Comparison of ENCODE assay signal across 22 cellular contexts in genomic region chr4:125511715-125512114, GRCh38.
"Had no signal": no experiment of that assay in that cellular context is flagged by ENCODE, and none has a peak within 500 bp of the region (broad histone marks: within the 10 kb centered on the region; RNA-seq: fewer than 3 reads in every experiment).

No MANE protein-coding gene starts in this region.

- H3K9ac ChIP-seq: SK-N-SH had no signal

- H3K9me3 ChIP-seq: SK-N-SH had no signal

- H3K27ac ChIP-seq: HL-60, RWPE1 had no signal

- H3K4me2 ChIP-seq: SK-N-SH had no signal

- H3K9me2 ChIP-seq: SK-N-SH had no signal

- DNase-seq: KBM-7; MV-4-11; NCI-H1048; NCI-H1105; NCI-H1436 treated with DMSO at 0.1 percent for 48 hours; NCI-H1694; NCI-H187 treated with DMSO at 0.1 percent for 48 hours; NCI-H2029 treated with DMSO at 0.1 percent for 48 hours; NCI-H2171; NCI-H226; NCI-H446; NCI-H510A; NCI-H524 treated with DMSO at 0.1 percent for 48 hours; NCI-H82; NK-92 treated with Interleukin-12 subunit alpha and Interleukin-12 subunit beta, amount 100 ng/mL, for 24 hours; SHP77; SK-N-SH; T-helper 1 cell had no signal

- FAIRE-seq: HTR-8/SVneo, RCC 7860 had no signal
